Comparison of ENCODE assay signal across 8 cellular contexts in genomic region chr9:4678679-4679267, GRCh38. TPM values are rescaled to one million over a fixed set of nuclear protein-coding genes. Genes with fewer than 3 reads are reported as not detected.
DNase-seq lines count a peak whose midpoint lies in the region; ATAC-seq, FAIRE-seq and TF ChIP-seq lines count a peak whose summit lies in the region.

No MANE protein-coding gene starts in this region.

- WGBS in H9 (ENCODE audit: extremely low coverage, insufficient read length, low lambda C conversion rate) = no CpG with 5 or more reads among the region's 16 CpGs
- 0% methylated on average over 16 of the region's 16 CpGs for WGBS in HepG2 (ENCODE audit: low lambda C conversion rate)

- no peak overlapping the region for H4K91ac ChIP-seq in H9 (ENCODE audit: insufficient read length, low read depth, low read length)

- TF ChIP-seq EP300 in HepG2 (IDR thresholded peaks at IDR 0.05; ENCODE audit: low read depth in 2 of 2, low read length in 2 of 2) (no peak), HepG2 (CRISPR knock-in tag; IDR thresholded peaks at IDR 0.05; ENCODE audit: borderline replicate concordance) (no peak)

- H2BK20ac ChIP-seq in H9 (ENCODE audit: low read depth, low read length, poor library complexity, severe bottlenecking) = no peak overlapping the region

- POLR2A ChIA-PET in HepG2 (lab: Yijun Ruan, JAX) = interaction anchor here (1.0 to 2.2 kb wide), 15 partner anchors 13 to 159 kb away, joined by 3 to 43 read pairs (median 6); partner anchors contain the start of genes AK3, PLPP6, RCL1 and SPATA6L

- H2AFZ ChIP-seq in H9 (ENCODE audit: low read length) (peak overlapping the region; percentile 49), HepG2 (ENCODE audit: low read length) (no peak overlapping the region)

- no peaks in the 10 kb centered on the region for H3K9me3 ChIP-seq in H9 (ENCODE audit: control insufficient read depth, low read depth, low read length)
- H3K9me3 ChIP-seq in HepG2 (ENCODE audit: low read length) = no peaks in the 10 kb centered on the region
- H3K9me3 ChIP-seq in tibial artery = no peaks in the 10 kb centered on the region

- H3K9me3 Mint-ChIP-seq in H9 = no peaks in the 10 kb centered on the region
- no peaks in the 10 kb centered on the region for H3K9me3 Mint-ChIP-seq in central memory CD8-positive, alpha-beta T cell

- H3K36me3 Mint-ChIP-seq in H9 (ENCODE audit: insufficient read depth in 1 of 3, low read depth in 3 of 3) = no peaks in the 10 kb centered on the region
- peaks cover 5% of the 10 kb centered on the region for H3K36me3 Mint-ChIP-seq in central memory CD8-positive, alpha-beta T cell (ENCODE audit: insufficient read depth)

- no peak overlapping the region for H3T11ph ChIP-seq in H9 (ENCODE audit: low read length)

- H3K4me1 ChIP-seq in H9 (ENCODE audit: insufficient read depth, low read length) (no peaks in the 10 kb centered on the region; the same call in 1 of the 2 replicates), HepG2 (ENCODE audit: insufficient read depth, low read length) (peaks cover 51% of the 10 kb centered on the region), tibial artery (peaks cover 0 to 34% (median 12%) of the 10 kb centered on the region in 4 donors)

- H2BK12ac ChIP-seq in H9 (ENCODE audit: insufficient read length, low read depth, low read length) = no peak overlapping the region

- H2BK15ac ChIP-seq in H9 (ENCODE audit: low read depth, low read length) = no peak overlapping the region

- H3K79me1 ChIP-seq in H9 (ENCODE audit: insufficient read depth, low read depth, low read length, poor library complexity, severe bottlenecking) = no peaks in the 10 kb centered on the region

- peak overlapping the region; percentile 78 for H2BK5ac ChIP-seq in H9 (ENCODE audit: insufficient read length, low read length)

- no peak overlapping the region for H2AK5ac ChIP-seq in H9 (ENCODE audit: insufficient read length, low read length)

- H3K27ac ChIP-seq in H9 (ENCODE audit: insufficient read length, low read depth, low read length) (peak overlapping the region; percentile 96), HepG2 (ENCODE audit: extremely low read length, insufficient read depth, low read length) (peak overlapping the region; percentile 99), tibial artery (peak overlapping the region; percentile 97 to 99)

- peak overlapping the region; percentile 87 for H3K18ac ChIP-seq in H9 (ENCODE audit: insufficient read length, low read depth, low read length)

- no peaks in the 10 kb centered on the region; the same call in 1 of the 2 replicates for H3K27me3 Mint-ChIP-seq in H9 (ENCODE audit: low read depth)
- H3K27me3 Mint-ChIP-seq in central memory CD8-positive, alpha-beta T cell = no peaks in the 10 kb centered on the region

- H3K23ac ChIP-seq in H9 (ENCODE audit: insufficient read length, low read depth, low read length) = no peak overlapping the region

- DNase-seq in NCI-H82 (lab: John Stamatoyannopoulos, UW) (peak; percentile 37), NCI-H82 treated with DMSO at 0.1 percent for 48 hours (lab: John Stamatoyannopoulos, UW; ENCODE audit: unreplicated experiment) (no peak), H9 (no peak), NCI-H2227 treated with DMSO at 0.1 percent for 48 hours (lab: John Stamatoyannopoulos, UW) (peak; percentile 71), HepG2 (ENCODE audit: low spot score) (peak; percentile 41), tibial artery (no peak), epidermal melanocyte (ENCODE audit: insufficient read length, low spot score) (no peak)
- DNase-seq in central memory CD8-positive, alpha-beta T cell (ENCODE audit: low spot score in 2 of 2) = peak in 1 of 2 donors; percentile 33

- no peak overlapping the region for H4K8ac ChIP-seq in H9 (replicated peaks; ENCODE audit: insufficient read length, low read depth, low read length)

- peaks cover 8% of the 10 kb centered on the region; the same call in 1 of the 2 replicates for H3K79me2 ChIP-seq in H9 (ENCODE audit: insufficient read depth, low read length)
- H3K79me2 ChIP-seq in HepG2 (ENCODE audit: insufficient read depth, low read length) = peaks cover 31% of the 10 kb centered on the region

- H3K9ac ChIP-seq in H9 (ENCODE audit: extremely low read depth, insufficient read length, low read length) (peak overlapping the region; percentile 89), HepG2 (ENCODE audit: insufficient read depth, low read depth, low read length) (peak overlapping the region; percentile 96)

- H3K4me3 Mint-ChIP-seq in H9 = no peak overlapping the region
- no peak overlapping the region for H3K4me3 Mint-ChIP-seq in central memory CD8-positive, alpha-beta T cell

- H3K27me3 ChIP-seq in H9 (ENCODE audit: insufficient read depth, low read length) (no peaks in the 10 kb centered on the region), HepG2 (ENCODE audit: control insufficient read depth in 1 of 2, insufficient read depth in 2 of 2, low read length in 2 of 2) (no peaks in the 10 kb centered on the region; a peak in 1 of 5 replicates), tibial artery (no peaks in the 10 kb centered on the region)

- H4K5ac ChIP-seq in H9 (ENCODE audit: insufficient read length, low read depth, low read length) = peak overlapping the region; percentile 4

- H3K14ac ChIP-seq in H9 (ENCODE audit: insufficient read depth, low read length) = peak overlapping the region; percentile 51; the same call in 1 of the 2 replicates

- H3K36me3 ChIP-seq in HepG2 (replicated peaks in 1 of 2; ENCODE audit: control insufficient read depth in 1 of 2, insufficient read depth in 2 of 2, low read length in 2 of 2) (no peaks in the 10 kb centered on the region; a peak in 1 of 5 replicates), tibial artery (no peaks in the 10 kb centered on the region)

- H3K27ac Mint-ChIP-seq in H9 = no peak overlapping the region
- H3K27ac Mint-ChIP-seq in central memory CD8-positive, alpha-beta T cell (ENCODE audit: low read depth) = no peak overlapping the region

- H3K23me2 ChIP-seq in H9 (ENCODE audit: insufficient read length, low read depth, low read length, poor library complexity, severe bottlenecking) = peaks cover 9% of the 10 kb centered on the region

- H4K20me1 ChIP-seq in H9 (ENCODE audit: control insufficient read depth, insufficient read depth, insufficient read length) (no peaks in the 10 kb centered on the region), HepG2 (ENCODE audit: insufficient read depth, low read length) (peaks cover 4% of the 10 kb centered on the region; the same call in 1 of the 2 replicates)

- intact Hi-C loops in HepG2 (cut with micrococcal nuclease; ENCODE audit: unreplicated experiment) (loop anchor here (1.0 to 5.0 kb wide), 4 partner anchors 15 to 1151 kb away; partner anchors contain the start of genes RCL1 and RFX3), tibial artery (cut with DNase I; ENCODE audit: low total_unique reads) (no loop called here)

- TF ChIP-seq CTCF in H9 (conservative IDR thresholded peaks at IDR 0.05) (no peak), HepG2 (CRISPR knock-in tag; IDR thresholded peaks at IDR 0.05) (no peak), tibial artery (IDR thresholded peaks at IDR 0.05) (no peak)

- TF ChIP-seq RAD21 in HepG2 (CRISPR knock-in tag; IDR thresholded peaks at IDR 0.05) = no peak

- CTCF ChIA-PET in HepG2 (lab: Yijun Ruan, JAX; ENCODE audit: low intra/inter-chr PET ratio, low total read pairs) = no interaction called here

- 0 out of 4 replicates have a peak, but pooled peaks cover 0 to 2% of the 10 kb centered on the region in 2 experiments for H3K4me1 Mint-ChIP-seq in H9
- peaks cover 9% of the 10 kb centered on the region for H3K4me1 Mint-ChIP-seq in central memory CD8-positive, alpha-beta T cell

- H3K4me2 ChIP-seq in H9 (ENCODE audit: insufficient read depth, insufficient read length, low read length) (peak overlapping the region; percentile 93), HepG2 (ENCODE audit: low read depth, low read length) (peak overlapping the region; percentile 93)

- BruUV-seq in HepG2 (replicated peaks; lab: Mats Ljungman, UMichigan) = TSS peak; percentile 97

- H3K4me3 ChIP-seq in HepG2 (replicated peaks in 1 of 3; ENCODE audit: insufficient read depth in 1 of 3, low read depth in 2 of 3, low read length in 3 of 3) (peak overlapping the region; percentile 70 to 94 (median 87)), tibial artery (peak overlapping the region; percentile 81 to 82)

- no peak for TF ChIP-seq POLR2A in HepG2 (IDR thresholded peaks at IDR 0.05; ENCODE audit: insufficient read depth in 1 of 2, low read depth in 2 of 2, low read length in 2 of 2)

- peak overlapping the region; percentile 82 for H3K56ac ChIP-seq in H9 (ENCODE audit: insufficient read length, low read depth, low read length)

- peak overlapping the region; percentile 54 for H2BK120ac ChIP-seq in H9 (ENCODE audit: low read depth, low read length, poor library complexity, severe bottlenecking)

- ATAC-seq in central memory CD8-positive, alpha-beta T cell (replicated peaks; ENCODE audit: extremely low read depth, poor library complexity, severe bottlenecking) = peak; percentile 27
- peak; percentile 4; the same call in 1 of the 3 replicates for ATAC-seq in HepG2

- no peak for FAIRE-seq in HepG2 (lab: Jason Lieb, UNC)

- in situ Hi-C loops in HepG2 (cut with HindIII; ENCODE audit: extremely low pct_ligation_motif_present, low pct_unique_long_range_greater_than_20kb) = no loop called here

- no peak overlapping the region; the same call in 1 of the 2 replicates for H3K4ac ChIP-seq in H9 (ENCODE audit: low read depth, low read length)

RNA-seq across cellular contexts. Expression of gene CDC37L1, which starts 0.6 kb away (rescaled TPM):
- total RNA-seq in H9 (2021) (17.6 and 19.0 TPM in 2 replicates), HepG2 (2016; rRNA removed; fragmentation: Illumina TruSeq; extraction: Trizol) (17.0 and 21.6 TPM in 2 replicates)
- 2.6 and 3.0 TPM in 2 replicates for total RNA-seq in HepG2 (2016; cell fraction: cytosol; rRNA removed; fragmentation: Illumina TruSeq; extraction: Trizol; ENCODE audit: low read depth)
- 16.5 and 19.6 TPM in 2 replicates for total RNA-seq in HepG2 (2016; cell fraction: insoluble cytoplasmic fraction; rRNA removed; fragmentation: Illumina TruSeq; extraction: Trizol)
- total RNA-seq in HepG2 (2016; cell fraction: membrane; rRNA removed; fragmentation: Illumina TruSeq; extraction: Trizol) = 8.6 and 9.4 TPM in 2 replicates
- 12.6 and 14.0 TPM in 2 replicates for total RNA-seq in HepG2 (2016; cell fraction: nucleus; rRNA removed; fragmentation: Illumina TruSeq; extraction: Trizol)
- 5.0 and 5.5 TPM in 2 replicates for polyA plus RNA-seq in HepG2 (2011; rRNA removed)
- 4.0 and 4.1 TPM in 2 replicates for polyA plus RNA-seq in HepG2 (2011; cell fraction: cytosol; rRNA removed)
- polyA plus RNA-seq in HepG2 (2011; cell fraction: nucleus; rRNA removed) = 3.6 and 5.0 TPM in 2 replicates
- 8.7 and 9.4 TPM in 2 replicates for polyA plus RNA-seq in HepG2 (2012)
- polyA plus RNA-seq in HepG2 (2016; cell fraction: cytosol; fragmentation: Illumina TruSeq; extraction: Trizol; ENCODE audit: low read depth) = 1.9 and 2.3 TPM in 2 replicates
- 16.3 and 19.6 TPM in 2 replicates for polyA plus RNA-seq in HepG2 (2016; cell fraction: insoluble cytoplasmic fraction; fragmentation: Illumina TruSeq; extraction: Trizol; ENCODE audit: low read depth)
- polyA plus RNA-seq in HepG2 (2016; cell fraction: membrane; fragmentation: Illumina TruSeq; extraction: Trizol; ENCODE audit: low read depth) = 4.0 and 4.9 TPM in 2 replicates
- polyA plus RNA-seq in HepG2 (2016; cell fraction: nucleus; fragmentation: Illumina TruSeq; extraction: Trizol; ENCODE audit: insufficient read depth, low read depth) = 10.8 and 11.4 TPM in 2 replicates
- polyA minus RNA-seq in HepG2 (2011; rRNA and poly(A)+ RNA removed; ENCODE audit: low replicate concordance) = 2.0 and 2.9 TPM in 2 replicates
- polyA minus RNA-seq in HepG2 (2011; cell fraction: cytosol; rRNA and poly(A)+ RNA removed) = 4.0 and 4.6 TPM in 2 replicates
- 10.6 and 19.1 TPM in 2 replicates for polyA minus RNA-seq in HepG2 (2011; cell fraction: nucleus; rRNA and poly(A)+ RNA removed)

RNA-seq across cellular contexts. Expression of gene SPATA6L, which starts 12.5 kb away (rescaled TPM):
- total RNA-seq in H9 (2021) = 0.75 and 0.87 TPM in 2 replicates
- total RNA-seq in HepG2 (2016; rRNA removed; fragmentation: Illumina TruSeq; extraction: Trizol) = 0.95 and 1.9 TPM in 2 replicates
- total RNA-seq in HepG2 (2016; cell fraction: cytosol; rRNA removed; fragmentation: Illumina TruSeq; extraction: Trizol; ENCODE audit: low read depth) = 2.9 and 3.9 TPM in 2 replicates
- 0.40 and 1.9 TPM in 2 replicates for total RNA-seq in HepG2 (2016; cell fraction: insoluble cytoplasmic fraction; rRNA removed; fragmentation: Illumina TruSeq; extraction: Trizol)
- total RNA-seq in HepG2 (2016; cell fraction: membrane; rRNA removed; fragmentation: Illumina TruSeq; extraction: Trizol) = 1.9 and 2.8 TPM in 2 replicates
- total RNA-seq in HepG2 (2016; cell fraction: nucleus; rRNA removed; fragmentation: Illumina TruSeq; extraction: Trizol) = 3.1 and 4.5 TPM in 2 replicates
- polyA plus RNA-seq in HepG2 (2011; rRNA removed) = 0.73 and 1.1 TPM in 2 replicates
- polyA plus RNA-seq in HepG2 (2011; cell fraction: cytosol; rRNA removed) = 0.30 and 0.41 TPM in 2 replicates
- 2.7 and 2.9 TPM in 2 replicates for polyA plus RNA-seq in HepG2 (2011; cell fraction: nucleus; rRNA removed)
- 0.80 and 0.83 TPM in 2 replicates for polyA plus RNA-seq in HepG2 (2012)
- polyA plus RNA-seq in HepG2 (2016; cell fraction: cytosol; fragmentation: Illumina TruSeq; extraction: Trizol; ENCODE audit: low read depth) = 0.42 and 0.46 TPM in 2 replicates
- polyA plus RNA-seq in HepG2 (2016; cell fraction: insoluble cytoplasmic fraction; fragmentation: Illumina TruSeq; extraction: Trizol; ENCODE audit: low read depth) = 0.25 and 0.74 TPM in 2 replicates
- polyA plus RNA-seq in HepG2 (2016; cell fraction: membrane; fragmentation: Illumina TruSeq; extraction: Trizol; ENCODE audit: low read depth) = 0.38 and 0.41 TPM in 2 replicates
- 4.3 and 6.9 TPM in 2 replicates for polyA plus RNA-seq in HepG2 (2016; cell fraction: nucleus; fragmentation: Illumina TruSeq; extraction: Trizol; ENCODE audit: insufficient read depth, low read depth)
- polyA minus RNA-seq in HepG2 (2011; rRNA and poly(A)+ RNA removed; ENCODE audit: low replicate concordance) = 1.2 TPM in 1 of 2 replicates, not detected in the other
- polyA minus RNA-seq in HepG2 (2011; cell fraction: cytosol; rRNA and poly(A)+ RNA removed) = 0.35 TPM in 1 of 2 replicates, not detected in the other
- 7.2 and 8.8 TPM in 2 replicates for polyA minus RNA-seq in HepG2 (2011; cell fraction: nucleus; rRNA and poly(A)+ RNA removed)

RNA-seq across cellular contexts. Expression of gene PLPP6, which starts 16.7 kb away (rescaled TPM):
- total RNA-seq in H9 (2021) = 7.1 and 7.6 TPM in 2 replicates
- total RNA-seq in HepG2 (2016; rRNA removed; fragmentation: Illumina TruSeq; extraction: Trizol) = 9.0 and 15.5 TPM in 2 replicates
- total RNA-seq in HepG2 (2016; cell fraction: cytosol; rRNA removed; fragmentation: Illumina TruSeq; extraction: Trizol; ENCODE audit: low read depth) = 1.6 and 1.7 TPM in 2 replicates
- total RNA-seq in HepG2 (2016; cell fraction: insoluble cytoplasmic fraction; rRNA removed; fragmentation: Illumina TruSeq; extraction: Trizol) = 7.5 and 14.7 TPM in 2 replicates
- total RNA-seq in HepG2 (2016; cell fraction: membrane; rRNA removed; fragmentation: Illumina TruSeq; extraction: Trizol) = 5.4 and 5.8 TPM in 2 replicates
- total RNA-seq in HepG2 (2016; cell fraction: nucleus; rRNA removed; fragmentation: Illumina TruSeq; extraction: Trizol) = 19.8 and 23.6 TPM in 2 replicates
- polyA plus RNA-seq in HepG2 (2011; rRNA removed) = 12.1 and 13.1 TPM in 2 replicates
- polyA plus RNA-seq in HepG2 (2011; cell fraction: cytosol; rRNA removed) = 7.2 and 9.6 TPM in 2 replicates
- polyA plus RNA-seq in HepG2 (2011; cell fraction: nucleus; rRNA removed) = 7.8 and 9.0 TPM in 2 replicates
- polyA plus RNA-seq in HepG2 (2012) = 10.5 and 13.4 TPM in 2 replicates
- 0.84 and 0.86 TPM in 2 replicates for polyA plus RNA-seq in HepG2 (2016; cell fraction: cytosol; fragmentation: Illumina TruSeq; extraction: Trizol; ENCODE audit: low read depth)
- 7.6 and 8.5 TPM in 2 replicates for polyA plus RNA-seq in HepG2 (2016; cell fraction: insoluble cytoplasmic fraction; fragmentation: Illumina TruSeq; extraction: Trizol; ENCODE audit: low read depth)
- polyA plus RNA-seq in HepG2 (2016; cell fraction: membrane; fragmentation: Illumina TruSeq; extraction: Trizol; ENCODE audit: low read depth) = 2.5 and 2.6 TPM in 2 replicates
- 21.1 and 22.3 TPM in 2 replicates for polyA plus RNA-seq in HepG2 (2016; cell fraction: nucleus; fragmentation: Illumina TruSeq; extraction: Trizol; ENCODE audit: insufficient read depth, low read depth)
- 9.2 and 31.7 TPM in 2 replicates for polyA minus RNA-seq in HepG2 (2011; rRNA and poly(A)+ RNA removed; ENCODE audit: low replicate concordance)
- polyA minus RNA-seq in HepG2 (2011; cell fraction: cytosol; rRNA and poly(A)+ RNA removed) = 11.3 and 12.7 TPM in 2 replicates
- 16.4 and 17.3 TPM in 2 replicates for polyA minus RNA-seq in HepG2 (2011; cell fraction: nucleus; rRNA and poly(A)+ RNA removed)

Comparison
In these comparisons a context has a peak if more than half of its experiments do, and no peak if none do; other contexts are left out.
1. DNase-seq: peak in NCI-H82 (single experiment), NCI-H2227 treated with DMSO at 0.1 percent for 48 hours (single experiment) and HepG2 (single experiment); none in NCI-H82 treated with DMSO at 0.1 percent for 48 hours (single experiment), H9 (single experiment), tibial artery (0 of 2) and epidermal melanocyte (single experiment).
2. Peak in every context shown above with its lines, with median percentiles within 50 percentile points of each other: H3K27ac ChIP-seq.